In the genomic region with DNA sequence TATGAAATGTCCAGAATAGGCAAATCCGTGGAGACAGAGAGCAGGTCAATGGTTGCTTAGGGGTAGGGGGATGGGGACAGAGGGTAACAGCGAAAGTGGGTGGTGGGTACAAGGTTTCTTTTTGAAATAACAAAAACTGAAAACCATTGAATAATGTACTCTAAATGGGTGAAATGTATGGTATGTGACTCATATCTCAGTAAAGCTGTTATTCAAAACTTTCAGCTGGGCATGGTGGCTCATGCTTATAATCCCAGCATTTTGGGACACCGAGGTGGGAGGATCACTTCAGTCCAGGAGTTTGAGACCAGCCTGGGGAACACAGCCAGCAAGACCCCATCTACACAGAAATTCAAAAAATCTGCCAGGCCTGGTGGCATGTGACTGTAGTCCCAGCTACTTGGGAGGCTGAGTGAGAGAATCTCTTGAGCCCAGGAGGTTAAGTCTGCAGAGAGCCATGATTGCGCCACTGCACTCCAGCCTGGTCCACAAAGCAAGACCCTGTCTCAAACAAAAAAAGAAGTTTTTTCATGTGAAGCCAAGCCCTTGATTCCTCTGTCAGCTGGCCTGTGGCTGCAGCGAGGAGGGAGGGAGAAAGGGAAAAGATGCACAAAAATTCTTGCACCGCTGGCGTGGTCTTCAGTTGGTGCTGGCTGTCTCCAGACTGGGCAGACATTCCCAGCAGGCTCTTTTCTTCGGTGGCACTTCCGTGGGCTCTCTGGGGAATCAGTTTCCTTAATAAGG, we compare ENCODE assay signal across 1 cellular context.
TF ChIP-seq lines count a peak whose summit lies in the region.

No MANE protein-coding gene starts in this region.

TF ChIP-seq in GM23338, 12 proteins besides CTCF, POLR2A, EP300 and RAD21 (continued from another document):
- TF ChIP-seq JUNB (IDR thresholded peaks at IDR 0.05; ENCODE audit: unreplicated experiment), result no peak
